In genomic region chr15:100769975-100770340, GRCh38 we compare ENCODE assay signal across 21 cellular contexts.
"Had no signal": no experiment of that assay in that cellular context is flagged by ENCODE, and none has a peak within 500 bp of the region (broad histone marks: within the 10 kb centered on the region; RNA-seq: fewer than 3 reads in every experiment).

No MANE protein-coding gene starts in this region.

- H3K36me3 Mint-ChIP-seq: activated naive CD4-positive, alpha-beta T cell treated with anti-CD3 and anti-CD28 coated beads, Interleukin-2, amount 50 U/mL, for 72 hours; brain; memory B cell; stimulated activated memory B cell treated with anti-CD40 and anti-IgM and Interleukin-4, amounts not matched to agents 10 μg/mL and 1 μg/mL and 100 μg/mL, for 72 hours had no signal

- H3K4me1 ChIP-seq: esophagus muscularis mucosa, gastroesophageal sphincter, right lobe of liver, uterus had no signal

- H3K36me3 ChIP-seq: esophagus muscularis mucosa, gastroesophageal sphincter, right lobe of liver, uterus, WERI-Rb-1 had no signal

- H3K9me3 Mint-ChIP-seq: memory B cell; neural crest cell; stimulated activated memory B cell treated with anti-CD40 and anti-IgM and Interleukin-4, amounts not matched to agents 10 μg/mL and 1 μg/mL and 100 μg/mL, for 72 hours had no signal

- H3K4me3 ChIP-seq: esophagus muscularis mucosa, gastroesophageal sphincter, right lobe of liver, testis, uterus had no signal

- DNase-seq: activated CD4-positive, alpha-beta T cell treated with anti-CD3 and anti-CD28 coated beads for 1 hour; activated CD4-positive, alpha-beta T cell treated with anti-CD3 and anti-CD28 coated beads, Interleukin-2, amount 50 U/mL, for 1 hour; activated CD8-positive, alpha-beta T cell treated with anti-CD3 and anti-CD28 coated beads, Interleukin-2, amount 10 ng/mL, durations not matched to agents 7 days and 5 days; activated gamma-delta T cell treated with Interleukin-2 at 50 U/mL for 16 hours; caudate nucleus; dermis blood vessel endothelial cell; effector CD8-positive, alpha-beta T cell; right lobe of liver; small intestine; stimulated activated CD4-positive, alpha-beta T cell treated with anti-CD3 and anti-CD28 coated beads, Interleukin-15, amount 100 ng/mL, for 24 hours; testis; trophoblast cell; uterus; WERI-Rb-1 had no signal

- H3K27me3 ChIP-seq: esophagus muscularis mucosa, right lobe of liver, testis, uterus had no signal

- H3K27ac ChIP-seq: esophagus muscularis mucosa, gastroesophageal sphincter, right lobe of liver, testis, WERI-Rb-1 had no signal

- H3K4me3 Mint-ChIP-seq: activated CD8-positive, alpha-beta T cell treated with anti-CD3 and anti-CD28 coated beads, Interleukin-2, amount 10 ng/mL, durations not matched to agents 7 days and 5 days; brain; memory B cell; neural crest cell; stimulated activated memory B cell treated with anti-CD40 and anti-IgM and Interleukin-4, amounts not matched to agents 10 μg/mL and 1 μg/mL and 100 μg/mL, for 72 hours had no signal

- H3K4me1 Mint-ChIP-seq: memory B cell; stimulated activated memory B cell treated with anti-CD40 and anti-IgM and Interleukin-4, amounts not matched to agents 10 μg/mL and 1 μg/mL and 100 μg/mL, for 72 hours had no signal

- H3K27ac Mint-ChIP-seq: activated CD8-positive, alpha-beta T cell treated with anti-CD3 and anti-CD28 coated beads, Interleukin-2, amount 10 ng/mL, durations not matched to agents 7 days and 5 days; activated naive CD4-positive, alpha-beta T cell treated with anti-CD3 and anti-CD28 coated beads, Interleukin-2, amount 50 U/mL, for 72 hours; memory B cell; stimulated activated memory B cell treated with anti-CD40 and anti-IgM and Interleukin-4, amounts not matched to agents 10 μg/mL and 1 μg/mL and 100 μg/mL, for 72 hours had no signal

- H3K9me3 ChIP-seq: esophagus muscularis mucosa, gastroesophageal sphincter, right lobe of liver, testis, uterus had no signal

- ATAC-seq: activated CD8-positive, alpha-beta T cell treated with anti-CD3 and anti-CD28 coated beads, Interleukin-2, amount 10 ng/mL, durations not matched to agents 7 days and 5 days; activated naive CD4-positive, alpha-beta T cell treated with anti-CD3 and anti-CD28 coated beads, Interleukin-2, amount 50 U/mL, for 72 hours; gastroesophageal sphincter; right lobe of liver; stimulated activated memory B cell treated with anti-CD40 and anti-IgM and Interleukin-4, amounts not matched to agents 10 μg/mL and 1 μg/mL and 100 μg/mL, for 72 hours had no signal
